Comparison of ENCODE assay signal across 29 cellular contexts in the genomic region with DNA sequence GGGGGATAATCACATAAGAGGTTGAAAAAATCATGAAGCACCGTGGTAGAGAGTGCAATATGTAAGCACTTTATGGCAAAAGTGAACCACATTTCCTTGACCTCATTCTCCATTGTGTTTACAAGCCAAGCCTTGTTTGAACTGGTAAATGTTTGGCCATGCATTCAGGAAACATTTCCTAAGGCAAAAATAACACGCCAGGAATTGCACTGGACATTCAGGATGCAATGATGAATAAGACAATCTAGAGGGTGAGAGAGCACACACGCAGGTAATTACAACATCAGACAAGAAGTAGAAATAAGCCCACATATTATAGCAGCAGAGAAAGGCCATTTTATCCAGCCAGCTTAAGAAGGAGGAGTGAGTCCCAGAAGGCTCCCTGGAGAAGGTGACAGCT.
A peak's percentile ranks its signal among the peaks of the same experiment; 100 is the strongest.
DNase-seq lines count a peak whose midpoint lies in the region; ATAC-seq and TF ChIP-seq lines count a peak whose summit lies in the region.
"Had no signal": no experiment of that assay in that cellular context is flagged by ENCODE, and none has a peak within 500 bp of the region (broad histone marks: within the 10 kb centered on the region; RNA-seq: fewer than 3 reads in every experiment).

No MANE protein-coding gene starts in this region.

- BruUV-seq in PC-3 (replicated peaks; lab: Mats Ljungman, UMichigan): no TSS peak

- peak overlapping the region; percentile 53 for H3K27ac ChIP-seq in PC-3 (ENCODE audit: low read length)
- H3K27ac ChIP-seq: ascending aorta, BLaER1, KMS-11, left ventricle myocardium inferior, prostate gland, sigmoid colon, tibial artery had no signal

- no peaks in the 10 kb centered on the region for H3K27me3 ChIP-seq in PC-3 (ENCODE audit: low read length)
- H3K27me3 ChIP-seq: ascending aorta, BLaER1, sigmoid colon, tibial artery had no signal

- POLR2A ChIA-PET in PC-3 (lab: Charles Lee; ENCODE audit: unreplicated experiment): interaction anchor here (0.7 kb wide), 1 partner anchor 32 kb away, joined by 3 read pairs; no protein-coding TSS in a partner anchor

- no peak overlapping the region for H2AFZ ChIP-seq in PC-3 (ENCODE audit: low read length)

- no peaks in the 10 kb centered on the region for H3K79me2 ChIP-seq in PC-3 (ENCODE audit: low read length)

- intact Hi-C loops in PC-3 (cut with micrococcal nuclease): loop anchor here (1.0 to 2.0 kb wide), 2 partner anchors 35 to 90 kb away; no protein-coding TSS in a partner anchor
- intact Hi-C loops in left colon (cut with DNase I, micrococcal nuclease): no loop called here

- H3K9me3 ChIP-seq in PC-3 (ENCODE audit: low read length): no peaks in the 10 kb centered on the region
- H3K9me3 ChIP-seq: ascending aorta, BLaER1, HAP-1, left ventricle myocardium inferior, prostate gland, sigmoid colon, tibial artery had no signal

- H3K36me3 ChIP-seq in PC-3 (ENCODE audit: low read depth, low read length): no peaks in the 10 kb centered on the region
- H3K36me3 ChIP-seq: ascending aorta, BLaER1, HAP-1, left ventricle myocardium inferior, prostate gland, sigmoid colon, tibial artery had no signal

- peak overlapping the region; percentile 50 for H3K4me2 ChIP-seq in PC-3 (ENCODE audit: low read length)
- H3K4me2 ChIP-seq: BLaER1, KMS-11 had no signal

- peaks cover 57% of the 10 kb centered on the region for H3K4me1 ChIP-seq in PC-3 (ENCODE audit: insufficient read depth, low read length)
- H3K4me1 ChIP-seq: HAP-1, prostate gland had no signal

- no peaks in the 10 kb centered on the region for H4K20me1 ChIP-seq in PC-3 (ENCODE audit: low read length)
- H4K20me1 ChIP-seq: BLaER1 had no signal

- ATAC-seq in PC-3 (peak; percentile 73), left colon (peak; percentile 84), HG03469 (IDR thresholded peaks at IDR 0.05; ENCODE audit: unreplicated experiment) (no peak), HG02852 (IDR thresholded peaks at IDR 0.05; ENCODE audit: unreplicated experiment) (no peak), SK-N-SH treated with all-trans-retinoic acid at 6 μM for 48 hours (no peak)
- ATAC-seq: activated CD4-positive, CD25-positive, alpha-beta regulatory T cell treated with anti-CD3 and anti-CD28 coated beads, Interleukin-2, amount 50 U/mL, for 24 hours; activated CD8-positive, alpha-beta memory T cell treated with anti-CD3 and anti-CD28 coated beads, Interleukin-2, amount 10 ng/mL, durations not matched to agents 7 days and 5 days; activated T-cell treated with anti-CD3 and anti-CD28 coated beads, Interleukin-2, amount 50 U/mL, for 4 hours; natural killer cell; T-helper 17 cell had no signal

- DNase-seq in ELR (ENCODE audit: low read depth): peak; percentile 35
- peak; percentile 84 for DNase-seq in PC-3
- peak; percentile 67 for DNase-seq in dermis blood vessel endothelial cell
- no peak for DNase-seq in left colon
- DNase-seq in A172 (ENCODE audit: low spot score): no peak
- DNase-seq: activated CD4-positive, alpha-beta T cell treated with anti-CD3 and anti-CD28 coated beads, Interleukin-2, amount 50 U/mL, for 4 hours; activated CD8-positive, alpha-beta memory T cell treated with anti-CD3 and anti-CD28 coated beads, Interleukin-2, amount 10 ng/mL, durations not matched to agents 7 days and 5 days; activated gamma-delta T cell; activated T-cell treated with anti-CD3 and anti-CD28 coated beads, Interleukin-2, amount 50 U/mL, for 4 hours; DMS79; GF-D8; left ventricle myocardium inferior; natural killer cell; NCI-H2081; NCI-H2227 treated with DMSO at 0.1 percent for 48 hours; occipital lobe; sigmoid colon; stimulated activated CD4-positive, alpha-beta T cell treated with anti-CD3 and anti-CD28 coated beads, Interleukin-4, amount 100 ng/mL, for 1 hour; T-helper 17 cell; tibial artery had no signal

- H3K9me2 ChIP-seq in PC-3 (replicated peaks; ENCODE audit: low read length): no peaks in the 10 kb centered on the region

- peak overlapping the region; percentile 10; the same call in 1 of the 2 replicates for H3K4me3 ChIP-seq in PC-3 (ENCODE audit: low read length)
- H3K4me3 ChIP-seq: ascending aorta, BLaER1, HAP-1, left ventricle myocardium inferior, prostate gland, sigmoid colon, tibial artery had no signal

- no peak for TF ChIP-seq CTCF in PC-3 (conservative IDR thresholded peaks at IDR 0.05; ENCODE audit: low read depth, low read length)

- no peaks in the 10 kb centered on the region for H3F3A ChIP-seq in PC-3 (ENCODE audit: low read length, unreplicated experiment)

- peak overlapping the region; percentile 1; the same call in 1 of the 2 replicates for H3K9ac ChIP-seq in PC-3 (ENCODE audit: low read length)
- H3K9ac ChIP-seq: BLaER1, KMS-11 had no signal

- CTCF ChIA-PET in PC-3 (lab: Charles Lee): no interaction called here

TF ChIP-seq in SK-N-SH treated with all-trans-retinoic acid at 6 μM for 48 hours, 23 proteins besides CTCF, POLR2A, EP300 and RAD21:
- TF ChIP-seq ISL1 (CRISPR knock-in tag; IDR thresholded peaks at IDR 0.05): no peak
- no peak for TF ChIP-seq ZFP3 (CRISPR knock-in tag; IDR thresholded peaks at IDR 0.05)
- TF ChIP-seq PPARA (CRISPR knock-in tag; IDR thresholded peaks at IDR 0.05; ENCODE audit: borderline replicate concordance): no peak
- TF ChIP-seq TOX (CRISPR knock-in tag; IDR thresholded peaks at IDR 0.05; ENCODE audit: borderline replicate concordance): no peak
- TF ChIP-seq, protein P1, sequence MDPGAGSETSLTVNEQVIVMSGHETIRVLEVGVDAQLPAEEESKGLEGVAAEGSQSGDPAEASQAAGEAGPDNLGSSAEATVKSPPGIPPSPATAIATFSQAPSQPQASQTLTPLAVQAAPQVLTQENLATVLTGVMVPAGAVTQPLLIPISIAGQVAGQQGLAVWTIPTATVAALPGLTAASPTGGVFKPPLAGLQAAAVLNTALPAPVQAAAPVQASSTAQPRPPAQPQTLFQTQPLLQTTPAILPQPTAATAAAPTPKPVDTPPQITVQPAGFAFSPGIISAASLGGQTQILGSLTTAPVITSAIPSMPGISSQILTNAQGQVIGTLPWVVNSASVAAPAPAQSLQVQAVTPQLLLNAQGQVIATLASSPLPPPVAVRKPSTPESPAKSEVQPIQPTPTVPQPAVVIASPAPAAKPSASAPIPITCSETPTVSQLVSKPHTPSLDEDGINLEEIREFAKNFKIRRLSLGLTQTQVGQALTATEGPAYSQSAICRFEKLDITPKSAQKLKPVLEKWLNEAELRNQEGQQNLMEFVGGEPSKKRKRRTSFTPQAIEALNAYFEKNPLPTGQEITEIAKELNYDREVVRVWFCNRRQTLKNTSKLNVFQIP (CRISPR knock-in tag; IDR thresholded peaks at IDR 0.05; ENCODE audit: borderline replicate concordance, low read depth): no peak
- no peak for TF ChIP-seq ZNF70 (CRISPR knock-in tag; IDR thresholded peaks at IDR 0.05)
- TF ChIP-seq, protein P2, sequence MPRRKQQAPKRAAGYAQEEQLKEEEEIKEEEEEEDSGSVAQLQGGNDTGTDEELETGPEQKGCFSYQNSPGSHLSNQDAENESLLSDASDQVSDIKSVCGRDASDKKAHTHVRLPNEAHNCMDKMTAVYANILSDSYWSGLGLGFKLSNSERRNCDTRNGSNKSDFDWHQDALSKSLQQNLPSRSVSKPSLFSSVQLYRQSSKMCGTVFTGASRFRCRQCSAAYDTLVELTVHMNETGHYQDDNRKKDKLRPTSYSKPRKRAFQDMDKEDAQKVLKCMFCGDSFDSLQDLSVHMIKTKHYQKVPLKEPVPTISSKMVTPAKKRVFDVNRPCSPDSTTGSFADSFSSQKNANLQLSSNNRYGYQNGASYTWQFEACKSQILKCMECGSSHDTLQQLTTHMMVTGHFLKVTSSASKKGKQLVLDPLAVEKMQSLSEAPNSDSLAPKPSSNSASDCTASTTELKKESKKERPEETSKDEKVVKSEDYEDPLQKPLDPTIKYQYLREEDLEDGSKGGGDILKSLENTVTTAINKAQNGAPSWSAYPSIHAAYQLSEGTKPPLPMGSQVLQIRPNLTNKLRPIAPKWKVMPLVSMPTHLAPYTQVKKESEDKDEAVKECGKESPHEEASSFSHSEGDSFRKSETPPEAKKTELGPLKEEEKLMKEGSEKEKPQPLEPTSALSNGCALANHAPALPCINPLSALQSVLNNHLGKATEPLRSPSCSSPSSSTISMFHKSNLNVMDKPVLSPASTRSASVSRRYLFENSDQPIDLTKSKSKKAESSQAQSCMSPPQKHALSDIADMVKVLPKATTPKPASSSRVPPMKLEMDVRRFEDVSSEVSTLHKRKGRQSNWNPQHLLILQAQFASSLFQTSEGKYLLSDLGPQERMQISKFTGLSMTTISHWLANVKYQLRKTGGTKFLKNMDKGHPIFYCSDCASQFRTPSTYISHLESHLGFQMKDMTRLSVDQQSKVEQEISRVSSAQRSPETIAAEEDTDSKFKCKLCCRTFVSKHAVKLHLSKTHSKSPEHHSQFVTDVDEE (CRISPR knock-in tag; IDR thresholded peaks at IDR 0.05): no peak
- TF ChIP-seq GLIS3 (CRISPR knock-in tag; IDR thresholded peaks at IDR 0.05): no peak
- TF ChIP-seq SNAI2 (CRISPR knock-in tag; IDR thresholded peaks at IDR 0.05): no peak
- TF ChIP-seq ZC3H10 (CRISPR knock-in tag; IDR thresholded peaks at IDR 0.05): no peak
- no peak for TF ChIP-seq ZNF565 (CRISPR knock-in tag; conservative IDR thresholded peaks at IDR 0.05; ENCODE audit: low read depth)

Comparison
In these comparisons a context has a peak if more than half of its experiments do, and no peak if none do; other contexts are left out.
1. DNase-seq: peak in ELR (single experiment), PC-3 (single experiment) and dermis blood vessel endothelial cell (single experiment); none in left colon (0 of 2) and A172 (single experiment).
2. ATAC-seq: peak in PC-3 (single experiment) and left colon (single experiment); none in HG03469 (single experiment), HG02852 (single experiment) and SK-N-SH treated with all-trans-retinoic acid at 6 μM for 48 hours (single experiment).